12 cellular contexts compared by ENCODE assay signal in genomic region chr2:102801098-102801718, GRCh38. TPM values are rescaled to one million over a fixed set of nuclear protein-coding genes. Genes with fewer than 3 reads are reported as not detected.
A peak's percentile ranks its signal among the peaks of the same experiment; 100 is the strongest.
DNase-seq lines count a peak whose midpoint lies in the region; ATAC-seq lines count a peak whose summit lies in the region.
"Had no signal": no experiment of that assay in that cellular context is flagged by ENCODE, and none has a peak within 500 bp of the region (broad histone marks: within the 10 kb centered on the region; RNA-seq: fewer than 3 reads in every experiment).

No MANE protein-coding gene starts in this region.

- H2AFZ ChIP-seq in neuronal stem cell (ENCODE audit: low read length), result no peak overlapping the region

- H4K8ac ChIP-seq in neuronal stem cell (ENCODE audit: low read depth, low read length), result no peak overlapping the region

- no peak overlapping the region for H3K4ac ChIP-seq in neuronal stem cell (ENCODE audit: low read length)

- H2BK120ac ChIP-seq in neuronal stem cell (ENCODE audit: low read depth, low read length), result no peak overlapping the region

- no peak overlapping the region for H2BK5ac ChIP-seq in neuronal stem cell (ENCODE audit: low read length)

- DNase-seq in NCI-H748 (lab: John Stamatoyannopoulos, UW; ENCODE audit: unreplicated experiment), result peak; percentile 22
- DNase-seq in NCI-H748 treated with DMSO at 0.1 percent for 48 hours (lab: John Stamatoyannopoulos, UW), result no peak
- DNase-seq in RKO (ENCODE audit: low spot score), result peak; percentile 16
- DNase-seq in fibroblast of peridontal ligament (ENCODE audit: extremely low read depth), result peak; percentile 20
- peak; percentile 39 for DNase-seq in neuronal stem cell (ENCODE audit: low spot score)
- DNase-seq in G401 (ENCODE audit: low spot score), result no peak
- no peak for DNase-seq in OCI-M2 (lab: John Stamatoyannopoulos, UW; ENCODE audit: unreplicated experiment)
- DNase-seq: amniotic stem cell, natural killer cell, NCI-H1694, PC-3 had no signal

- H3K4me3 ChIP-seq in neuronal stem cell (ENCODE audit: low read length in 2 of 2), result no peak overlapping the region

- H3K4me1 ChIP-seq in neuronal stem cell (ENCODE audit: control insufficient read depth in 2 of 2, insufficient read depth in 1 of 2, low read depth in 1 of 2, low read length in 2 of 2), result peaks cover 0 to 5% of the 10 kb centered on the region in 2 donors

- H3K36me3 ChIP-seq in neuronal stem cell (replicated peaks in 1 of 2; ENCODE audit: control insufficient read depth in 2 of 2, insufficient read depth in 2 of 2, low read length in 2 of 2), result peaks cover 6 to 8% of the 10 kb centered on the region in 2 donors

- H3K4me2 ChIP-seq in neuronal stem cell (ENCODE audit: insufficient read depth, low read length, poor library complexity, severe bottlenecking), result no peak overlapping the region

- H3K9ac ChIP-seq in neuronal stem cell (ENCODE audit: low read depth, low read length, poor library complexity), result no peak overlapping the region

- no peak overlapping the region for H2AK5ac ChIP-seq in neuronal stem cell (ENCODE audit: low read depth, low read length)

- no CpG with 5 or more reads among the region's 5 CpGs for WGBS in neuronal stem cell (ENCODE audit: extremely low coverage in 2 of 2, insufficient read length in 2 of 2, insufficient replicate concordance in 1 of 2), 2 donors

- no peak overlapping the region for H3K18ac ChIP-seq in neuronal stem cell (ENCODE audit: low read length)

- no peak overlapping the region for H3K27ac ChIP-seq in neuronal stem cell (replicated peaks; ENCODE audit: low read length)

- ATAC-seq in GM18519 (IDR thresholded peaks at IDR 0.05; ENCODE audit: low FRiP score, unreplicated experiment), result no peak
- ATAC-seq: natural killer cell, PC-3 had no signal

- H2BK12ac ChIP-seq in neuronal stem cell (ENCODE audit: low read length), result no peak overlapping the region

- no peak overlapping the region for H3K23ac ChIP-seq in neuronal stem cell (ENCODE audit: low read depth, low read length, poor library complexity)

- in situ Hi-C loops in G401 (cut with HindIII; ENCODE audit: low sequenced_read_pairs), result no loop called here

- H3K79me1 ChIP-seq in neuronal stem cell (ENCODE audit: low read depth, low read length), result no peaks in the 10 kb centered on the region

- no peak overlapping the region for H4K91ac ChIP-seq in neuronal stem cell (ENCODE audit: low read depth, low read length, poor library complexity)

- H3K27me3 ChIP-seq in neuronal stem cell (ENCODE audit: control insufficient read depth in 3 of 3, insufficient read depth in 3 of 3, low read depth in 1 of 3, low read length in 3 of 3), result no peaks in the 10 kb centered on the region

- H3K14ac ChIP-seq in neuronal stem cell (ENCODE audit: low read length), result no peak overlapping the region

- peaks cover 19 to 42% of the 10 kb centered on the region in 2 donors for H3K9me3 ChIP-seq in neuronal stem cell (replicated peaks in 1 of 2; ENCODE audit: control insufficient read depth in 2 of 2, insufficient read depth in 1 of 2, low read depth in 1 of 2, low read length in 2 of 2)

- H2BK15ac ChIP-seq in neuronal stem cell (ENCODE audit: low read length), result no peak overlapping the region

RNA-seq across cellular contexts. Expression of gene TMEM182, which starts 39.4 kb away (rescaled TPM):
- 5.9 TPM for polyA plus RNA-seq in neuronal stem cell (2013, experiment 1 of 2)
- polyA plus RNA-seq in neuronal stem cell (2013, experiment 2 of 2), result 6.2 TPM
- 1.8 and 3.8 TPM in 2 replicates for total RNA-seq in G401 (2014; rRNA removed; shearing (Covaris generic))

Comparison
In these comparisons a context has a peak if more than half of its experiments do, and no peak if none do; other contexts are left out.
1. DNase-seq: peak in NCI-H748 (single experiment), RKO (single experiment), fibroblast of peridontal ligament (single experiment) and neuronal stem cell (single experiment); none in NCI-H748 treated with DMSO at 0.1 percent for 48 hours (single experiment), G401 (single experiment) and OCI-M2 (single experiment).